1 cellular context compared by ENCODE assay signal in genomic region chr2:219090900-219091299, GRCh38.
A peak's percentile ranks its signal among the peaks of the same experiment; 100 is the strongest.
TF ChIP-seq lines count a peak whose summit lies in the region.

No MANE protein-coding gene starts in this region.

TF ChIP-seq in HepG2, 621 proteins besides CTCF, POLR2A, EP300 and RAD21 (continued from another document):
- TF ChIP-seq, protein P1, sequence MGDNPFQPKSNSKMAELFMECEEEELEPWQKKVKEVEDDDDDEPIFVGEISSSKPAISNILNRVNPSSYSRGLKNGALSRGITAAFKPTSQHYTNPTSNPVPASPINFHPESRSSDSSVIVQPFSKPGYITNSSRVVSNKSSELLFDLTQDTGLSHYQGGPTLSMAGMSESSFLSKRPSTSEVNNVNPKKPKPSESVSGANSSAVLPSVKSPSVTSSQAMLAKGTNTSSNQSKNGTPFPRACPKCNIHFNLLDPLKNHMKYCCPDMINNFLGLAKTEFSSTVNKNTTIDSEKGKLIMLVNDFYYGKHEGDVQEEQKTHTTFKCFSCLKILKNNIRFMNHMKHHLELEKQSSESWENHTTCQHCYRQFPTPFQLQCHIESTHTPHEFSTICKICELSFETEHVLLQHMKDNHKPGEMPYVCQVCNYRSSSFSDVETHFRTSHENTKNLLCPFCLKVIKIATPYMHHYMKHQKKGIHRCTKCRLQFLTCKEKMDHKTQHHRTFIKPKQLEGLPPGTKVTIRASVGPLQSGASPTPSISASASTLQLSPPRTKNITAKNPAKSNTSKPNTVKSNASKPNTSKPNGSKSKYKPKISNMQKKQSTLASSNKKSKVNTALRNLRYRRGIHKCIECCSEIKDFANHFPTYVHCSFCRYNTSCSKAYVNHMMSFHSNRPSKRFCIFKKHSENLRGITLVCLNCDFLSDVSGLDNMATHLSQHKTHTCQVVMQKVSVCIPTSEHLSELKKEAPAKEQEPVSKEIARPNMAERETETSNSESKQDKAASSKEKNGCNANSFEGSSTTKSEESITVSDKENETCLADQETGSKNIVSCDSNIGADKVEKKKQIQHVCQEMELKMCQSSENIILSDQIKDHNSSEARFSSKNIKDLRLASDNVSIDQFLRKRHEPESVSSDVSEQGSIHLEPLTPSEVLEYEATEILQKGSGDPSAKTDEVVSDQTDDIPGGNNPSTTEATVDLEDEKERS (CRISPR knock-in tag; IDR thresholded peaks at IDR 0.05): 0 out of 2 replicates have a peak, but pooled peaks have one; percentile 33
- TF ChIP-seq ETV5 (CRISPR knock-in tag; IDR thresholded peaks at IDR 0.05; ENCODE audit: borderline replicate concordance): peak; percentile 14; the same call in 1 of the 2 replicates
- 0 out of 2 replicates have a peak, but pooled peaks have one; percentile 37 for TF ChIP-seq RCOR2 (CRISPR knock-in tag; IDR thresholded peaks at IDR 0.05)
- TF ChIP-seq ZMYM2 (CRISPR knock-in tag; IDR thresholded peaks at IDR 0.05): peak; percentile 68
